Comparison of ENCODE assay signal across 29 cellular contexts in genomic region chr17:40502716-40503115, GRCh38. TPM values are rescaled to one million over a fixed set of nuclear protein-coding genes. Genes with fewer than 3 reads are reported as not detected.
"Had no signal": no experiment of that assay in that cellular context is flagged by ENCODE, and none has a peak within 500 bp of the region (broad histone marks: within the 10 kb centered on the region; RNA-seq: fewer than 3 reads in every experiment).

No MANE protein-coding gene starts in this region.

- H3K4me3 ChIP-seq: breast epithelium, esophagus squamous epithelium, left lung, lower lobe of right lung, neural progenitor cell, right lobe of liver, uterus had no signal

- H3K27ac ChIP-seq: left lung, lower lobe of right lung, neural progenitor cell, right lobe of liver, uterus, VCaP had no signal

- DNase-seq: activated CD4-positive, alpha-beta memory T cell treated with anti-CD3 and anti-CD28 coated beads, Interleukin-2, amount 10 ng/mL, durations not matched to agents 7 days and 5 days; activated CD4-positive, alpha-beta T cell treated with anti-CD3 and anti-CD28 coated beads, Interleukin-2, amount 10 ng/mL, durations not matched to agents 7 days and 5 days; activated CD8-positive, alpha-beta memory T cell treated with anti-CD3 and anti-CD28 coated beads, Interleukin-2, amount 50 U/mL, for 48 hours; activated gamma-delta T cell treated with Interleukin-2 at 50 U/mL for 16 hours; activated naive CD4-positive, alpha-beta T cell treated with anti-CD3 and anti-CD28 coated beads, Interleukin-2, amount 50 U/mL, for 16 hours; activated T-cell treated with anti-CD3 and anti-CD28 coated beads, Interleukin-2, amount 50 U/mL, for 24 hours; dermis blood vessel endothelial cell; effector CD4-positive, alpha-beta T cell; esophagus squamous epithelium; lower lobe of right lung; mesenchymal stem cell; natural killer cell; small intestine; stimulated activated CD4-positive, alpha-beta T cell treated with anti-CD3 and anti-CD28 coated beads, Interleukin-15, amount 100 ng/mL, for 24 hours; stimulated activated CD4-positive, alpha-beta T cell treated with anti-CD3 and anti-CD28 coated beads, Interleukin-2, amount 100 ng/mL, for 24 hours; stimulated activated naive CD4-positive, alpha-beta T cell treated with Interleukin-2 at 50 U/mL for 16 hours; T-helper 1 cell; trophoblast cell; uterus had no signal

- H3K36me3 ChIP-seq: breast epithelium, esophagus squamous epithelium, left lung, lower lobe of right lung, neural progenitor cell, right lobe of liver, uterus had no signal

- H3K4me2 ChIP-seq: neural progenitor cell had no signal

- ATAC-seq: activated CD4-positive, CD25-positive, alpha-beta regulatory T cell treated with anti-CD3 and anti-CD28 coated beads, Interleukin-2, amount 50 U/mL, for 24 hours; left lung; lower lobe of right lung; natural killer cell; right lobe of liver had no signal

- H3K36me3 Mint-ChIP-seq: natural killer cell, neural progenitor cell had no signal

- H3K9ac ChIP-seq: neural progenitor cell had no signal

- H3K27me3 Mint-ChIP-seq: central memory CD8-positive, alpha-beta T cell had no signal

- H3K27me3 ChIP-seq: breast epithelium, esophagus squamous epithelium, right lobe of liver, uterus had no signal

- H3K4me1 ChIP-seq: uterus had no signal

- H3K4me3 Mint-ChIP-seq: activated CD4-positive, alpha-beta memory T cell treated with anti-CD3 and anti-CD28 coated beads, Interleukin-2, amount 10 ng/mL, durations not matched to agents 7 days and 5 days; activated CD4-positive, alpha-beta T cell treated with anti-CD3 and anti-CD28 coated beads, Interleukin-2, amount 10 ng/mL, durations not matched to agents 7 days and 5 days; activated T-cell treated with anti-CD3 and anti-CD28 coated beads, Interleukin-2, amount 50 U/mL, for 24 hours; central memory CD8-positive, alpha-beta T cell; natural killer cell; neural progenitor cell; T-helper 2 cell treated with Interferon-gamma antibody and Interleukin-4, amounts not matched to agents 5 μg/mL and 100 μg/mL, for 36 hours had no signal

- H3K27ac Mint-ChIP-seq: activated CD4-positive, alpha-beta memory T cell treated with anti-CD3 and anti-CD28 coated beads, Interleukin-2, amount 10 ng/mL, durations not matched to agents 7 days and 5 days; activated CD4-positive, alpha-beta T cell treated with anti-CD3 and anti-CD28 coated beads, Interleukin-2, amount 10 ng/mL, durations not matched to agents 7 days and 5 days; activated T-cell treated with anti-CD3 and anti-CD28 coated beads, Interleukin-2, amount 50 U/mL, for 24 hours; natural killer cell; T-helper 2 cell treated with Interferon-gamma antibody and Interleukin-4, amounts not matched to agents 5 μg/mL and 100 μg/mL, for 36 hours had no signal

- H2AFZ ChIP-seq: neural progenitor cell had no signal

- H3K9me3 ChIP-seq: breast epithelium, esophagus squamous epithelium, left lung, lower lobe of right lung, right lobe of liver, uterus had no signal

- H3K9me3 Mint-ChIP-seq: activated CD4-positive, alpha-beta memory T cell treated with anti-CD3 and anti-CD28 coated beads, Interleukin-2, amount 10 ng/mL, durations not matched to agents 7 days and 5 days; activated CD4-positive, alpha-beta T cell treated with anti-CD3 and anti-CD28 coated beads, Interleukin-2, amount 10 ng/mL, durations not matched to agents 7 days and 5 days; activated T-cell treated with anti-CD3 and anti-CD28 coated beads, Interleukin-2, amount 50 U/mL, for 24 hours; central memory CD8-positive, alpha-beta T cell; natural killer cell; neural progenitor cell; T-helper 2 cell treated with Interferon-gamma antibody and Interleukin-4, amounts not matched to agents 5 μg/mL and 100 μg/mL, for 36 hours had no signal

RNA-seq across cellular contexts. Expression of gene TNS4, which starts 1.3 kb away (rescaled TPM):
- total RNA-seq: dermis blood vessel endothelial cell, frontal cortex, right lobe of liver, temporal lobe had no signal
